Comparison of ENCODE assay signal across 26 cellular contexts in the genomic region with DNA sequence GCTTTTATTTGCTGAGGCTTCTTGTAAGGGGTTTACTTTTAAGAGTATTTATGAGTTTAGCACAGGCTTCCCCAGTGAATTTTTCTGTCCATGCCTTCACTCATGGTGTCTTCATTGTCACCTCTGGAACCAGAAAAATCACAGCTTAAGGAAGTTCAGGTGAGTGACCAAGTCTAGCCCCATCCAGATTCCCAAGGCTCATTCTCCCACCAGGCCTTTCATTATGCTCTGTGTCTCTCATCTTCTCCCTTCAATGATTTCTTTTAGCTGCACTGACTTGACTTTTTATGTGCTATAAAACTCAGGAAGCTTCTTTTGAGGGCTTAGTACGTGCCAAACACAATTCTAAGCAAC.
A peak's percentile ranks its signal among the peaks of the same experiment; 100 is the strongest.
DNase-seq lines count a peak whose midpoint lies in the region; ATAC-seq and TF ChIP-seq lines count a peak whose summit lies in the region.
"Had no signal": no experiment of that assay in that cellular context is flagged by ENCODE, and none has a peak within 500 bp of the region (broad histone marks: within the 10 kb centered on the region; RNA-seq: fewer than 3 reads in every experiment).

No MANE protein-coding gene starts in this region.

- H3K27ac Mint-ChIP-seq in Caco-2 (ENCODE audit: unreplicated experiment) = peak overlapping the region; percentile 86
- H3K27ac Mint-ChIP-seq in activated CD8-positive, alpha-beta T cell treated with anti-CD3 and anti-CD28 coated beads for 36 hours = no peak overlapping the region
- H3K27ac Mint-ChIP-seq: CD8-positive, alpha-beta T cell had no signal

- H3F3A ChIP-seq in Loucy (ENCODE audit: low read depth) = no peaks in the 10 kb centered on the region

- TF ChIP-seq CTCF in Caco-2 (IDR thresholded peaks at IDR 0.05; ENCODE audit: insufficient read depth in 1 of 2, low read depth in 1 of 2, low read length in 1 of 2, severe bottlenecking in 1 of 2, unreplicated experiment in 1 of 2) (no peak), Loucy (conservative IDR thresholded peaks at IDR 0.05; ENCODE audit: low read length) (no peak), hepatocyte (IDR thresholded peaks at IDR 0.05; ENCODE audit: poor library complexity) (no peak), neutrophil (IDR thresholded peaks at IDR 0.05) (no peak)
- TF ChIP-seq CTCF in activated CD8-positive, alpha-beta T cell treated with anti-CD3 and anti-CD28 coated beads for 36 hours (IDR thresholded peaks at IDR 0.05) = no peak

- intact Hi-C loops in Caco-2 (cut with micrococcal nuclease; ENCODE audit: unreplicated experiment) = loop anchor here (1.0 to 5.0 kb wide), 4 partner anchors 20 to 65 kb away; partner anchors contain the start of gene NEDD9
- intact Hi-C loops in activated CD8-positive, alpha-beta T cell treated with anti-CD3 and anti-CD28 coated beads for 36 hours (cut with micrococcal nuclease) = no loop called here

- H3K9me3 Mint-ChIP-seq in Caco-2 (ENCODE audit: unreplicated experiment) = peaks cover 51% of the 10 kb centered on the region
- H3K9me3 Mint-ChIP-seq in activated CD8-positive, alpha-beta T cell treated with anti-CD3 and anti-CD28 coated beads for 36 hours = peaks cover 12% of the 10 kb centered on the region

- no peaks in the 10 kb centered on the region for H3K27me3 Mint-ChIP-seq in Caco-2 (ENCODE audit: insufficient read depth, unreplicated experiment)
- H3K27me3 Mint-ChIP-seq in activated CD8-positive, alpha-beta T cell treated with anti-CD3 and anti-CD28 coated beads for 36 hours = no peaks in the 10 kb centered on the region

- H3K9me2 ChIP-seq in Loucy (replicated peaks; ENCODE audit: low read depth, low read length) = no peaks in the 10 kb centered on the region
- no peaks in the 10 kb centered on the region for H3K9me2 ChIP-seq in hepatocyte (replicated peaks; ENCODE audit: insufficient read depth)

- no peak overlapping the region for H3K9ac ChIP-seq in Loucy (ENCODE audit: low read depth, low read length, poor library complexity, severe bottlenecking)

- H3K79me2 ChIP-seq in Loucy (ENCODE audit: insufficient read depth, low read length) = no peaks in the 10 kb centered on the region
- no peaks in the 10 kb centered on the region for H3K79me2 ChIP-seq in hepatocyte

- no peak for DNase-seq in Caco-2
- no peak for DNase-seq in hepatocyte (ENCODE audit: low spot score)
- DNase-seq in putamen (ENCODE audit: low spot score) = no peak
- no peak for DNase-seq in activated CD8-positive, alpha-beta T cell treated with anti-CD3 and anti-CD28 coated beads for 36 hours
- no peak for DNase-seq in stimulated activated CD4-positive, alpha-beta T cell treated with anti-CD3 and anti-CD28 coated beads, Interleukin-4, amount 100 ng/mL, for 1 hour
- DNase-seq in middle frontal gyrus (ENCODE audit: extremely low spot score, low spot score) = no peak
- DNase-seq: C1 segment of cervical spinal cord; CD8-positive, alpha-beta T cell; DMS153; DND-41; GOT3; NCI-H1092; NCI-H1417 treated with DMSO at 0.1 percent for 48 hours; NCI-H187; NCI-H2081 treated with DMSO at 0.1 percent for 48 hours; NCI-H2171; NCI-H226; NCI-H510A; NCI-H69; Peyer's patch; SIG-M5 had no signal

- peaks cover 37% of the 10 kb centered on the region for H3K4me1 Mint-ChIP-seq in Caco-2 (ENCODE audit: low read depth, unreplicated experiment)
- H3K4me1 Mint-ChIP-seq in activated CD8-positive, alpha-beta T cell treated with anti-CD3 and anti-CD28 coated beads for 36 hours (ENCODE audit: low read depth) = peaks cover 39% of the 10 kb centered on the region

- no peaks in the 10 kb centered on the region for H4K20me1 ChIP-seq in Loucy (ENCODE audit: insufficient read depth, low read length, poor library complexity, severe bottlenecking)
- H4K20me1 ChIP-seq in hepatocyte (ENCODE audit: insufficient read depth, poor library complexity, severe bottlenecking) = no peaks in the 10 kb centered on the region

- ATAC-seq in activated CD8-positive, alpha-beta T cell treated with anti-CD3 and anti-CD28 coated beads for 36 hours = no peak
- ATAC-seq: CD8-positive, alpha-beta T cell; HCT116 had no signal

- H3K36me3 ChIP-seq in Caco-2 (ENCODE audit: control insufficient read depth, insufficient read depth, low read length) (no peaks in the 10 kb centered on the region), Loucy (ENCODE audit: insufficient read depth, low read length) (0 out of 2 replicates have a peak, but pooled peaks cover 5% of the 10 kb centered on the region), hepatocyte (replicated peaks; ENCODE audit: insufficient read depth, low read depth) (no peaks in the 10 kb centered on the region), neutrophil (peaks cover 39% of the 10 kb centered on the region)
- H3K36me3 ChIP-seq: Peyer's patch had no signal

- H3K4me1 ChIP-seq in Caco-2 (peaks cover 44% of the 10 kb centered on the region), Loucy (ENCODE audit: insufficient read depth, low read length, poor library complexity, severe bottlenecking) (no peaks in the 10 kb centered on the region), hepatocyte (ENCODE audit: insufficient read depth) (peaks cover 14% of the 10 kb centered on the region), neutrophil (ENCODE audit: control insufficient read depth in 1 of 2, insufficient read depth in 1 of 2, low read depth in 1 of 2, low read length in 1 of 2) (peaks cover 18 to 22% of the 10 kb centered on the region in 2 experiments)
- H3K4me1 ChIP-seq: Peyer's patch had no signal

- H3K27me3 ChIP-seq in Caco-2 (replicated peaks; ENCODE audit: control insufficient read depth, insufficient read depth, low read length) (no peaks in the 10 kb centered on the region), Loucy (ENCODE audit: insufficient read depth, low read length, poor library complexity, severe bottlenecking) (no peaks in the 10 kb centered on the region), hepatocyte (no peaks in the 10 kb centered on the region), neutrophil (no peaks in the 10 kb centered on the region)
- H3K27me3 ChIP-seq: Peyer's patch had no signal

- peaks cover 16% of the 10 kb centered on the region; the same call in 1 of the 2 replicates for H3K9me3 ChIP-seq in Caco-2
- H3K9me3 ChIP-seq in Loucy (ENCODE audit: insufficient read depth, low read depth, low read length) = 0 out of 2 replicates have a peak, but pooled peaks cover 2% of the 10 kb centered on the region
- no peaks in the 10 kb centered on the region for H3K9me3 ChIP-seq in hepatocyte (ENCODE audit: low read depth)
- H3K9me3 ChIP-seq in neutrophil = no peaks in the 10 kb centered on the region
- H3K9me3 ChIP-seq: Peyer's patch had no signal

- CTCF ChIA-PET in Caco-2 (lab: Charles Lee) = interaction anchor here (0.6 to 0.7 kb wide), 2 partner anchors 20 to 199 kb away, joined by 3 read pairs; no protein-coding TSS in a partner anchor
- CTCF ChIA-PET in activated CD8-positive, alpha-beta T cell treated with anti-CD3 and anti-CD28 coated beads for 36 hours (lab: Charles Lee) = no interaction called here

- peak overlapping the region; percentile 25 for H3K4me3 Mint-ChIP-seq in Caco-2 (ENCODE audit: unreplicated experiment)
- H3K4me3 Mint-ChIP-seq in activated CD8-positive, alpha-beta T cell treated with anti-CD3 and anti-CD28 coated beads for 36 hours = no peak overlapping the region
- H3K4me3 Mint-ChIP-seq: CD8-positive, alpha-beta T cell had no signal

- no TSS peak for BruUV-seq in Caco-2 (replicated peaks; lab: Mats Ljungman, UMichigan)

- POLR2A ChIA-PET in Caco-2 (lab: Charles Lee) = interaction anchor here (0.7 to 1.4 kb wide), 3 partner anchors 20 to 90 kb away, joined by 3 to 8 read pairs (median 4); no protein-coding TSS in a partner anchor
- POLR2A ChIA-PET in activated CD8-positive, alpha-beta T cell treated with anti-CD3 and anti-CD28 coated beads for 36 hours (lab: Charles Lee) = interaction anchor here (1.4 kb wide), 1 partner anchor 12 kb away, joined by 4 read pairs; no protein-coding TSS in a partner anchor

- no peak overlapping the region for H3K4me3 ChIP-seq in Caco-2 (ENCODE audit: low read depth, low read length)
- no peak overlapping the region for H3K4me3 ChIP-seq in Loucy (ENCODE audit: low read length, poor library complexity, severe bottlenecking)
- no peak overlapping the region for H3K4me3 ChIP-seq in hepatocyte
- H3K4me3 ChIP-seq in neutrophil (ENCODE audit: low read depth in 1 of 2, low read length in 1 of 2) = no peak overlapping the region
- H3K4me3 ChIP-seq: Peyer's patch, SK-N-MC had no signal

- 46% methylated on average over 1 of the region's 1 CpG for whole genome bisulfite sequencing in hepatocyte (ENCODE audit: low lambda C conversion rate, missing lambda C conversion rate)

- peak overlapping the region; percentile 61 for H3K27ac ChIP-seq in hepatocyte
- peak overlapping the region; percentile 8 for H3K27ac ChIP-seq in neutrophil
- H3K27ac ChIP-seq: HL-60, Peyer's patch, SK-N-MC had no signal

- peak overlapping the region; percentile 11 for H3K4me2 ChIP-seq in Loucy (ENCODE audit: low read depth, low read length, poor library complexity, severe bottlenecking)
- H3K4me2 ChIP-seq in hepatocyte = peak overlapping the region; percentile 2

- H3K36me3 Mint-ChIP-seq in Caco-2 (ENCODE audit: insufficient read depth, unreplicated experiment) = no peaks in the 10 kb centered on the region
- peaks cover 80% of the 10 kb centered on the region for H3K36me3 Mint-ChIP-seq in activated CD8-positive, alpha-beta T cell treated with anti-CD3 and anti-CD28 coated beads for 36 hours (ENCODE audit: low read depth)

- no peak overlapping the region for H2AFZ ChIP-seq in Loucy (ENCODE audit: low read length)
- H2AFZ ChIP-seq in hepatocyte = no peak overlapping the region
